Comparison of ENCODE assay signal across 1 cellular context in genomic region chr16:73847090-73847489, GRCh38.
TF ChIP-seq lines count a peak whose summit lies in the region.

No MANE protein-coding gene starts in this region.

TF ChIP-seq in WTC11, 78 proteins besides CTCF, POLR2A, EP300 and RAD21 (continued from another document):
- TF ChIP-seq ZNF425 (CRISPR knock-in tag; conservative IDR thresholded peaks at IDR 0.05) (no peak), CREM (CRISPR knock-in tag; IDR thresholded peaks at IDR 0.05) (no peak), ATF6 (CRISPR knock-in tag; IDR thresholded peaks at IDR 0.05) (no peak), ELF4 (CRISPR knock-in tag; IDR thresholded peaks at IDR 0.05; ENCODE audit: low read depth) (no peak), ATF1 (CRISPR knock-in tag; IDR thresholded peaks at IDR 0.05) (no peak), NFYB (CRISPR knock-in tag; conservative IDR thresholded peaks at IDR 0.05; ENCODE audit: low read depth) (no peak), CREB1 (CRISPR knock-in tag; IDR thresholded peaks at IDR 0.05) (no peak), NR1H2 (CRISPR knock-in tag; IDR thresholded peaks at IDR 0.05) (no peak), TCF7 (CRISPR knock-in tag; IDR thresholded peaks at IDR 0.05; ENCODE audit: low read depth) (no peak), FOXP4 (CRISPR knock-in tag; IDR thresholded peaks at IDR 0.05) (no peak), RELA (CRISPR knock-in tag; IDR thresholded peaks at IDR 0.05; ENCODE audit: borderline replicate concordance) (no peak), GRHL2 (CRISPR knock-in tag; IDR thresholded peaks at IDR 0.05; ENCODE audit: insufficient replicate concordance, severe bottlenecking) (no peak)
TF ChIP-seq in WTC11: peak in this region for 0.
